In the genomic region with DNA sequence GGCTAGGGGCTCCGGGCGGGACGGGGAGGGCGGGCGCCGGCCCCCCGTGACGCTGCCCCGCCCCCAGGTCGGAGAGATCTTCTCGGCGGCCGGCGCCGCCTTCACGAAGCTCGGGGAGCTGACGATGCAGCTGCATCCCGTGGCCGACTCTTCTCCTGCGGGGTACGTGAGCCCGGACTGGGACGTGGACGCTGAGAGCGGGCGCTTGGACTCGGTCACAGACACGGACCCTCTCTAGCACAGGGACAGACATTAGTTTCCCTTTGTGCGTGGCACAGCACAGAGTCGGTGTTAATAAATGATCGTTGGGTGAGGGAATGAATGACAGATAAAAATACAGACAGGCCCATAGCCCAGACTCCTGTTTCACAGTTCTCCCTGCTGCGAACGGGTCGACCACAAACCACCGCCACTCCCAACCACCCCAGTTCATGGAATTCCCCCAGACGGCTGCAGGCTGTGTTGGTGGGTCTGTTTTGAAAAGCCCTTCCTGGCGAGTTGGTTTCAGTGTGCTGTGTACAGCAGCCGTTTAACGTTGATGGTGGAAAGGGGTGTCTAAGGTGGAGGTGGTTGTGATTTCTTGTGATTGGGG, we compare ENCODE assay signal across 8 cellular contexts. TPM values are rescaled to one million over a fixed set of nuclear protein-coding genes. Genes with fewer than 3 reads are reported as not detected.
DNase-seq lines count a peak whose midpoint lies in the region; ATAC-seq and TF ChIP-seq lines count a peak whose summit lies in the region.

No MANE protein-coding gene starts in this region.

- ATAC-seq in GM21786 (IDR thresholded peaks at IDR 0.05; ENCODE audit: unreplicated experiment): peak; percentile 13
- ATAC-seq in GM18517 (IDR thresholded peaks at IDR 0.05; ENCODE audit: unreplicated experiment): no peak

- H3K4me3 ChIP-seq in NB4 (ENCODE audit: low read depth, low read length): peak overlapping the region; percentile 66

- peak; percentile 89 for DNase-seq in Daoy (ENCODE audit: low read depth)
- DNase-seq in NB4 (ENCODE audit: low read depth): peak; percentile 46
- DNase-seq in activated T-cell treated with anti-CD3 and anti-CD28 coated beads, Interleukin-2, amount 50 U/mL, for 1 hour: peak; percentile 78
- DNase-seq in fibroblast of peridontal ligament (ENCODE audit: extremely low read depth): peak; percentile 56
- peak; percentile 56 for DNase-seq in renal cortical epithelial cell (ENCODE audit: low read depth)
- no peak for DNase-seq in NOMO-1 (lab: John Stamatoyannopoulos, UW; ENCODE audit: unreplicated experiment in 2 of 2)

- TF ChIP-seq CTCF in NB4 (IDR thresholded peaks at IDR 0.05; ENCODE audit: low read depth, low read length): no peak

- TF ChIP-seq POLR2A in NB4 (IDR thresholded peaks at IDR 0.05; ENCODE audit: extremely low read depth, insufficient read length): no peak

RNA-seq across cellular contexts. Expression of a gene that starts 2.7 kb away (rescaled TPM):
- total RNA-seq in Daoy (2014; rRNA removed; shearing (Covaris generic)): 72.7 and 82.3 TPM in 2 replicates
- total RNA-seq in renal cortical epithelial cell: 31.4 and 40.3 TPM in 2 replicates

RNA-seq across cellular contexts. Expression of a gene that starts 7.8 kb away (rescaled TPM):
- total RNA-seq in Daoy (2014; rRNA removed; shearing (Covaris generic)): not detected in 2 replicates
- under 0.01 and 0.05 TPM in 2 replicates for total RNA-seq in renal cortical epithelial cell

RNA-seq across cellular contexts. Expression of a gene that starts 19.2 kb away (rescaled TPM):
- total RNA-seq in Daoy (2014; rRNA removed; shearing (Covaris generic)): not detected in 2 replicates
- total RNA-seq in renal cortical epithelial cell: not detected in 2 replicates

RNA-seq across cellular contexts. Expression of a gene that starts 20.7 kb away (rescaled TPM):
- total RNA-seq in Daoy (2014; rRNA removed; shearing (Covaris generic)): 0.34 TPM in 1 of 2 replicates, not detected in the other
- 0.99 and 1.0 TPM in 2 replicates for total RNA-seq in renal cortical epithelial cell

RNA-seq across cellular contexts. Expression of a gene that starts 28.8 kb away (rescaled TPM):
- total RNA-seq in Daoy (2014; rRNA removed; shearing (Covaris generic)): not detected in 2 replicates
- not detected in 2 replicates for total RNA-seq in renal cortical epithelial cell

Comparison
In these comparisons a context has a peak if more than half of its experiments do, and no peak if none do; other contexts are left out.
1. DNase-seq: peak in Daoy (single experiment), NB4 (single experiment), activated T-cell treated with anti-CD3 and anti-CD28 coated beads, Interleukin-2, amount 50 U/mL, for 1 hour (single experiment), fibroblast of peridontal ligament (single experiment) and renal cortical epithelial cell (single experiment); none in NOMO-1 (0 of 2).